Comparison of ENCODE assay signal across 9 cellular contexts in the genomic region with DNA sequence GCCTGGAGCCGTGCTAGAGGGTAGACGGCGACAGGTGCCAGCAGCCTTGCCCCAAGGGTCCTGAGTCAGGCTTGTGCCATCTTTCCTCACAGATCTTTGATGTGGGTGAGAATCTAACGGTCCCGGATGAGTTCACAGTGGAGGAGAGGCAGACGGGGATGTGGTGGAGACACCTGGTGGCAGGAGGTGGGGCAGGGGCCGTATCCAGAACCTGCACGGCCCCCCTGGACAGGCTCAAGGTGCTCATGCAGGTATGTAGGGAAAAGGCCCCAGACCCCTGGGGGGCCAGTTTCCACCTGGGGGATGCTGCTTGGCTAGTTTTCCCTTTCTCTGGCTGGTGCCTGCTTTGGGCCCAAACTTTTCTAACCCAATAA. TPM values are rescaled to one million over a fixed set of nuclear protein-coding genes. Genes with fewer than 3 reads are reported as not detected.
DNase-seq lines count a peak whose midpoint lies in the region; ATAC-seq and TF ChIP-seq lines count a peak whose summit lies in the region.
"Had no signal": no experiment of that assay in that cellular context is flagged by ENCODE, and none has a peak within 500 bp of the region (broad histone marks: within the 10 kb centered on the region; RNA-seq: fewer than 3 reads in every experiment).

No MANE protein-coding gene starts in this region.

- ATAC-seq in GM23338 = peak; percentile 34
- ATAC-seq in gastrocnemius medialis = peak; percentile 7
- no peak for ATAC-seq in GM21717 (IDR thresholded peaks at IDR 0.05; ENCODE audit: unreplicated experiment)

- H3K36me3 Mint-ChIP-seq in GM23338 (ENCODE audit: low read depth) = peaks cover 71% of the 10 kb centered on the region
- peaks cover 38% of the 10 kb centered on the region for H3K36me3 Mint-ChIP-seq in T-helper 1 cell treated with Interleukin-12 subunit alpha and Interleukin-12 subunit beta and Interleukin-4 antibody, amounts not matched to agents 30 μg/mL and 1 μg/mL, for 36 hours (ENCODE audit: low read depth)

- peaks cover 23% of the 10 kb centered on the region for H3K79me2 ChIP-seq in GM23338 (replicated peaks; ENCODE audit: insufficient read depth)

- no peaks in the 10 kb centered on the region for H3K9me2 ChIP-seq in GM23338 (ENCODE audit: insufficient read depth)

- H4K20me1 ChIP-seq in GM23338 (replicated peaks; ENCODE audit: insufficient read depth) = peaks cover 35% of the 10 kb centered on the region

- in situ Hi-C loops in gastrocnemius medialis (cut with MboI; ENCODE audit: low sequenced_read_pairs in 4 of 4) = loop anchor here in 3 of 4 donors (10.0 to 25.0 kb wide), 2 partner anchors 141 to 149 kb away; no protein-coding TSS in a partner anchor

- H3K36me3 ChIP-seq in GM23338 (ENCODE audit: insufficient read depth) = peaks cover 5% of the 10 kb centered on the region
- peaks cover 0 to 40% of the 10 kb centered on the region in 2 donors for H3K36me3 ChIP-seq in gastrocnemius medialis

- H3K9me3 Mint-ChIP-seq in GM23338 = no peaks in the 10 kb centered on the region
- H3K9me3 Mint-ChIP-seq in T-helper 1 cell treated with Interleukin-12 subunit alpha and Interleukin-12 subunit beta and Interleukin-4 antibody, amounts not matched to agents 30 μg/mL and 1 μg/mL, for 36 hours = no peaks in the 10 kb centered on the region

- no peak overlapping the region for H3K4me3 Mint-ChIP-seq in GM23338
- H3K4me3 Mint-ChIP-seq in T-helper 1 cell treated with Interleukin-12 subunit alpha and Interleukin-12 subunit beta and Interleukin-4 antibody, amounts not matched to agents 30 μg/mL and 1 μg/mL, for 36 hours = no peak overlapping the region

- H3K27me3 ChIP-seq in GM23338 (ENCODE audit: insufficient read depth) = no peaks in the 10 kb centered on the region
- no peaks in the 10 kb centered on the region for H3K27me3 ChIP-seq in gastrocnemius medialis
- H3K27me3 ChIP-seq: neutrophil had no signal

- no peak for TF ChIP-seq POLR2A in gastrocnemius medialis (IDR thresholded peaks at IDR 0.05)

- peak overlapping the region; percentile 55; the same call in 1 of the 2 replicates for H3K27ac ChIP-seq in GM23338 (ENCODE audit: low read depth)
- H3K27ac ChIP-seq in gastrocnemius medialis = peak overlapping the region; percentile 91 to 99 (median 98)
- H3K27ac ChIP-seq: neutrophil had no signal

- no peak overlapping the region for H2AFZ ChIP-seq in GM23338

- DNase-seq in GM23338 (ENCODE audit: low spot score) (peak; percentile 61), choroid plexus epithelial cell (ENCODE audit: low read depth) (no peak), gastrocnemius medialis (peak in 1 of 2 donors; percentile 77), NCI-H1930 (lab: John Stamatoyannopoulos, UW) (no peak), ureter (ENCODE audit: low spot score) (no peak), amniotic stem cell (lab: John Stamatoyannopoulos, UW) (no peak)

- no peak overlapping the region for H3K27ac Mint-ChIP-seq in GM23338
- H3K27ac Mint-ChIP-seq in T-helper 1 cell treated with Interleukin-12 subunit alpha and Interleukin-12 subunit beta and Interleukin-4 antibody, amounts not matched to agents 30 μg/mL and 1 μg/mL, for 36 hours = peak overlapping the region; percentile 41

- TF ChIP-seq CTCF in GM23338 (conservative IDR thresholded peaks at IDR 0.05; ENCODE audit: low read depth in 2 of 2) (peak; percentile 49 to 65), choroid plexus epithelial cell (conservative IDR thresholded peaks at IDR 0.05; ENCODE audit: low read depth, low read length) (peak; percentile 43), gastrocnemius medialis (IDR thresholded peaks at IDR 0.05 in 4 of 5, conservative IDR thresholded peaks at IDR 0.05 in 1 of 5) (peak in 2 of 5 experiments; percentile 49 to 58)

- H3K9me3 ChIP-seq in gastrocnemius medialis = no peaks in the 10 kb centered on the region
- H3K9me3 ChIP-seq: neutrophil had no signal

- no peak overlapping the region for H3K4me2 ChIP-seq in GM23338

- peaks cover 49% of the 10 kb centered on the region for H3K4me1 Mint-ChIP-seq in GM23338
- peaks cover 21% of the 10 kb centered on the region for H3K4me1 Mint-ChIP-seq in T-helper 1 cell treated with Interleukin-12 subunit alpha and Interleukin-12 subunit beta and Interleukin-4 antibody, amounts not matched to agents 30 μg/mL and 1 μg/mL, for 36 hours (ENCODE audit: low read depth)

- H3K4me1 ChIP-seq in GM23338 (ENCODE audit: insufficient read depth) (peaks cover 28% of the 10 kb centered on the region), gastrocnemius medialis (peaks cover 81 to 89% of the 10 kb centered on the region in 2 donors)

- intact Hi-C loops in gastrocnemius medialis (cut with DNase I; ENCODE audit: low total_unique reads) = loop anchor here (5.0 kb wide), 1 partner anchor 146 kb away; no protein-coding TSS in a partner anchor

- H3K27me3 Mint-ChIP-seq in GM23338 (ENCODE audit: insufficient read depth, low read depth, poor library complexity) = peaks cover 17% of the 10 kb centered on the region
- H3K27me3 Mint-ChIP-seq in T-helper 1 cell treated with Interleukin-12 subunit alpha and Interleukin-12 subunit beta and Interleukin-4 antibody, amounts not matched to agents 30 μg/mL and 1 μg/mL, for 36 hours (ENCODE audit: low read depth) = no peaks in the 10 kb centered on the region

- peaks cover 11% of the 10 kb centered on the region; the same call in 1 of the 2 replicates for H3F3A ChIP-seq in GM23338 (replicated peaks; ENCODE audit: low read depth)

- H3K4me3 ChIP-seq in GM23338 (no peak overlapping the region), choroid plexus epithelial cell (ENCODE audit: low read depth, low read length) (no peak overlapping the region), gastrocnemius medialis (peak overlapping the region; percentile 20 to 38 (median 28))

TF ChIP-seq in GM23338, 12 proteins besides CTCF, POLR2A, EP300 and RAD21 (continues in another document):
- no peak for TF ChIP-seq STAT1 (IDR thresholded peaks at IDR 0.05; ENCODE audit: unreplicated experiment)
- no peak for TF ChIP-seq NANOG (IDR thresholded peaks at IDR 0.05; ENCODE audit: borderline replicate concordance)
- TF ChIP-seq EZH2 (IDR thresholded peaks at IDR 0.05; ENCODE audit: low read depth, unreplicated experiment) = no peak
- no peak for TF ChIP-seq ZNF331 (CRISPR knock-in tag; IDR thresholded peaks at IDR 0.05; ENCODE audit: low read depth)
- TF ChIP-seq, protein P1, sequence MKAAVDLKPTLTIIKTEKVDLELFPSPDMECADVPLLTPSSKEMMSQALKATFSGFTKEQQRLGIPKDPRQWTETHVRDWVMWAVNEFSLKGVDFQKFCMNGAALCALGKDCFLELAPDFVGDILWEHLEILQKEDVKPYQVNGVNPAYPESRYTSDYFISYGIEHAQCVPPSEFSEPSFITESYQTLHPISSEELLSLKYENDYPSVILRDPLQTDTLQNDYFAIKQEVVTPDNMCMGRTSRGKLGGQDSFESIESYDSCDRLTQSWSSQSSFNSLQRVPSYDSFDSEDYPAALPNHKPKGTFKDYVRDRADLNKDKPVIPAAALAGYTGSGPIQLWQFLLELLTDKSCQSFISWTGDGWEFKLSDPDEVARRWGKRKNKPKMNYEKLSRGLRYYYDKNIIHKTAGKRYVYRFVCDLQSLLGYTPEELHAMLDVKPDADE (IDR thresholded peaks at IDR 0.05) = no peak
- TF ChIP-seq, protein P2, sequence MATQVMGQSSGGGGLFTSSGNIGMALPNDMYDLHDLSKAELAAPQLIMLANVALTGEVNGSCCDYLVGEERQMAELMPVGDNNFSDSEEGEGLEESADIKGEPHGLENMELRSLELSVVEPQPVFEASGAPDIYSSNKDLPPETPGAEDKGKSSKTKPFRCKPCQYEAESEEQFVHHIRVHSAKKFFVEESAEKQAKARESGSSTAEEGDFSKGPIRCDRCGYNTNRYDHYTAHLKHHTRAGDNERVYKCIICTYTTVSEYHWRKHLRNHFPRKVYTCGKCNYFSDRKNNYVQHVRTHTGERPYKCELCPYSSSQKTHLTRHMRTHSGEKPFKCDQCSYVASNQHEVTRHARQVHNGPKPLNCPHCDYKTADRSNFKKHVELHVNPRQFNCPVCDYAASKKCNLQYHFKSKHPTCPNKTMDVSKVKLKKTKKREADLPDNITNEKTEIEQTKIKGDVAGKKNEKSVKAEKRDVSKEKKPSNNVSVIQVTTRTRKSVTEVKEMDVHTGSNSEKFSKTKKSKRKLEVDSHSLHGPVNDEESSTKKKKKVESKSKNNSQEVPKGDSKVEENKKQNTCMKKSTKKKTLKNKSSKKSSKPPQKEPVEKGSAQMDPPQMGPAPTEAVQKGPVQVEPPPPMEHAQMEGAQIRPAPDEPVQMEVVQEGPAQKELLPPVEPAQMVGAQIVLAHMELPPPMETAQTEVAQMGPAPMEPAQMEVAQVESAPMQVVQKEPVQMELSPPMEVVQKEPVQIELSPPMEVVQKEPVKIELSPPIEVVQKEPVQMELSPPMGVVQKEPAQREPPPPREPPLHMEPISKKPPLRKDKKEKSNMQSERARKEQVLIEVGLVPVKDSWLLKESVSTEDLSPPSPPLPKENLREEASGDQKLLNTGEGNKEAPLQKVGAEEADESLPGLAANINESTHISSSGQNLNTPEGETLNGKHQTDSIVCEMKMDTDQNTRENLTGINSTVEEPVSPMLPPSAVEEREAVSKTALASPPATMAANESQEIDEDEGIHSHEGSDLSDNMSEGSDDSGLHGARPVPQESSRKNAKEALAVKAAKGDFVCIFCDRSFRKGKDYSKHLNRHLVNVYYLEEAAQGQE (IDR thresholded peaks at IDR 0.05; ENCODE audit: unreplicated experiment) = no peak
- TF ChIP-seq CREB1 (CRISPR knock-in tag; IDR thresholded peaks at IDR 0.05; ENCODE audit: low read depth) = no peak
- no peak for TF ChIP-seq ZNF114 (CRISPR knock-in tag; IDR thresholded peaks at IDR 0.05)

RNA-seq across cellular contexts. Expression of a gene that starts 24.0 kb away (rescaled TPM):
- total RNA-seq in GM23338 (2014; rRNA removed; shearing (Covaris generic)) = 108 and 124 TPM in 2 replicates
- 56.3 and 59.7 TPM in 2 replicates for polyA plus RNA-seq in GM23338 (2016; fragmentation: Nextera tagmentation; extraction: Ambion mirVana)
- total RNA-seq in gastrocnemius medialis (100 to 1,000 TPM in 3 of 4 donors, 10 to 100 TPM in 1; 95.2 to 266 (median 155) TPM), ureter (87.8 TPM)

RNA-seq across cellular contexts. Expression of a gene that starts 35.5 kb away (rescaled TPM):
- total RNA-seq in GM23338 (2014; rRNA removed; shearing (Covaris generic)) = 21.2 and 27.0 TPM in 2 replicates
- 6.1 and 7.1 TPM in 2 replicates for polyA plus RNA-seq in GM23338 (2016; fragmentation: Nextera tagmentation; extraction: Ambion mirVana)
- total RNA-seq in gastrocnemius medialis = 10 to 100 TPM; 26.9 to 98.7 (median 46.0) TPM
- total RNA-seq in ureter = 21.7 TPM

RNA-seq across cellular contexts. Expression of a gene that starts 36.5 kb away (rescaled TPM):
- 5.5 and 6.7 TPM in 2 replicates for total RNA-seq in GM23338 (2014; rRNA removed; shearing (Covaris generic))
- polyA plus RNA-seq in GM23338 (2016; fragmentation: Nextera tagmentation; extraction: Ambion mirVana) = 4.0 and 4.9 TPM in 2 replicates
- total RNA-seq in gastrocnemius medialis (1 to 10 TPM; 3.6 to 7.4 (median 6.9) TPM), ureter (6.9 TPM)

RNA-seq across cellular contexts. Expression of a gene that starts 45.7 kb away (rescaled TPM):
- total RNA-seq in GM23338 (2014; rRNA removed; shearing (Covaris generic)) = 0.27 TPM in 1 of 2 replicates, not detected in the other
- polyA plus RNA-seq in GM23338 (2016; fragmentation: Nextera tagmentation; extraction: Ambion mirVana) = 2.0 and 2.7 TPM in 2 replicates
- total RNA-seq in gastrocnemius medialis (under 1 TPM in 1 of 4 donors, not detected in 3; 1.00 TPM), ureter (143 TPM)

RNA-seq across cellular contexts. Expression of a gene that starts 56.5 kb away (rescaled TPM):
- 246 and 276 TPM in 2 replicates for total RNA-seq in GM23338 (2014; rRNA removed; shearing (Covaris generic))
- 171 and 177 TPM in 2 replicates for polyA plus RNA-seq in GM23338 (2016; fragmentation: Nextera tagmentation; extraction: Ambion mirVana)
- total RNA-seq in gastrocnemius medialis = 100 to 1,000 TPM in 3 of 4 donors, 10 to 100 TPM in 1; 73.5 to 145 (median 132) TPM
- total RNA-seq in ureter = 179 TPM

Comparison
In these comparisons a context has a peak if more than half of its experiments do, and no peak if none do; other contexts are left out.
1. H3K4me3 ChIP-seq: peak in gastrocnemius medialis (4 of 4); none in GM23338 (single experiment) and choroid plexus epithelial cell (single experiment).